8 cellular contexts compared by ENCODE assay signal in genomic region chr17:78759203-78759968, GRCh38. TPM values are rescaled to one million over a fixed set of nuclear protein-coding genes. Genes with fewer than 3 reads are reported as not detected.
DNase-seq lines count a peak whose midpoint lies in the region; ATAC-seq and TF ChIP-seq lines count a peak whose summit lies in the region.

No MANE protein-coding gene starts in this region.

- WGBS in mesendoderm (ENCODE audit: extremely low coverage, insufficient coverage, low lambda C conversion rate): no CpG with 5 or more reads among the region's 11 CpGs
- WGBS in GM23248 (ENCODE audit: low coverage in 1 of 2, low lambda C conversion rate in 2 of 2, missing lambda C conversion rate in 2 of 2), 2 experiments: 88% methylated on average over 11 of the region's 11 CpGs

- no peak overlapping the region for H2BK15ac ChIP-seq in mesendoderm (replicated peaks; ENCODE audit: low read depth)

- H3K9me3 ChIP-seq in KOPT-K1 (ENCODE audit: insufficient read depth, low read length, poor library complexity, severe bottlenecking) (no peaks in the 10 kb centered on the region), GM23248 (ENCODE audit: low read depth) (no peaks in the 10 kb centered on the region)

- no peak overlapping the region for H3K23ac ChIP-seq in mesendoderm (ENCODE audit: low read length)

- H4K5ac ChIP-seq in mesendoderm (ENCODE audit: low read length): no peak overlapping the region

- peak overlapping the region; percentile 7 for H3K56ac ChIP-seq in mesendoderm (ENCODE audit: low read length)

- H3K18ac ChIP-seq in mesendoderm (ENCODE audit: low read length): no peak overlapping the region

- no peak for TF ChIP-seq CTCF in astrocyte of the spinal cord (IDR thresholded peaks at IDR 0.05; ENCODE audit: low read depth, low read length)

- DNase-seq in astrocyte of the spinal cord (ENCODE audit: low read depth, low spot score) (peak; percentile 82), mesendoderm (no peak), GM23248 (no peak), HuH-7.5 (ENCODE audit: low spot score) (no peak)

- peak; percentile 67 for ATAC-seq in GM18909 (IDR thresholded peaks at IDR 0.05; ENCODE audit: poor library complexity, unreplicated experiment)
- ATAC-seq in SK-N-SH treated with all-trans-retinoic acid at 6 μM for 48 hours: peak; percentile 62
- ATAC-seq in GM19035 (IDR thresholded peaks at IDR 0.05; ENCODE audit: unreplicated experiment): no peak

- no peak overlapping the region for H2BK5ac ChIP-seq in mesendoderm (ENCODE audit: low read length)

- H3K9me2 ChIP-seq in GM23248 (ENCODE audit: insufficient read depth): no peaks in the 10 kb centered on the region

- in situ Hi-C loops in astrocyte of the spinal cord (cut with HindIII; ENCODE audit: low sequenced_read_pairs): no loop called here
- in situ Hi-C loops in GM23248 (cut with MboI): no loop called here

- H3K4me1 ChIP-seq in mesendoderm (ENCODE audit: control insufficient read depth, low read depth, low read length) (peaks cover 2% of the 10 kb centered on the region), GM23248 (ENCODE audit: insufficient read depth) (peaks cover 23% of the 10 kb centered on the region)

- no peak overlapping the region for H2BK120ac ChIP-seq in mesendoderm (ENCODE audit: low read depth, low read length)

- H4K20me1 ChIP-seq in GM23248 (ENCODE audit: insufficient read depth): no peaks in the 10 kb centered on the region

- H3K4ac ChIP-seq in mesendoderm (ENCODE audit: low read depth, low read length): no peak overlapping the region

- H3K27me3 ChIP-seq in mesendoderm (ENCODE audit: insufficient read depth, low read length, poor library complexity) (no peaks in the 10 kb centered on the region), GM23248 (replicated peaks; ENCODE audit: insufficient read depth) (no peaks in the 10 kb centered on the region)

- H3K79me2 ChIP-seq in mesendoderm (ENCODE audit: control insufficient read depth, insufficient read depth, low read length): no peaks in the 10 kb centered on the region
- H3K79me2 ChIP-seq in GM23248 (ENCODE audit: insufficient read depth): peaks cover 92% of the 10 kb centered on the region

- no peak overlapping the region for H2AK5ac ChIP-seq in mesendoderm (ENCODE audit: low read length)

- H2AFZ ChIP-seq in GM23248: no peak overlapping the region

- no peak overlapping the region for H4K8ac ChIP-seq in mesendoderm (ENCODE audit: low read depth, low read length)

- H3K27ac ChIP-seq in KOPT-K1 (ENCODE audit: low read depth, low read length, poor library complexity, severe bottlenecking): peak overlapping the region; percentile 55
- H3K27ac ChIP-seq in mesendoderm (ENCODE audit: low read depth, low read length): no peak overlapping the region
- H3K27ac ChIP-seq in GM23248: no peak overlapping the region

- peaks cover 14% of the 10 kb centered on the region for H3F3A ChIP-seq in GM23248 (ENCODE audit: insufficient read depth)

- H3K4me2 ChIP-seq in mesendoderm (ENCODE audit: low read length): no peak overlapping the region
- H3K4me2 ChIP-seq in GM23248 (ENCODE audit: unreplicated experiment): no peak overlapping the region

- H3K79me1 ChIP-seq in mesendoderm (ENCODE audit: low read length): peaks cover 2% of the 10 kb centered on the region

- H3K9ac ChIP-seq in mesendoderm (ENCODE audit: low read length) (no peak overlapping the region), GM23248 (no peak overlapping the region)

- H3K4me3 ChIP-seq in astrocyte of the spinal cord (ENCODE audit: low read depth, low read length) (no peak overlapping the region), mesendoderm (ENCODE audit: low read length) (no peak overlapping the region), GM23248 (no peak overlapping the region)

- no peaks in the 10 kb centered on the region for H3K36me3 ChIP-seq in KOPT-K1 (ENCODE audit: insufficient read depth, low read length)
- no peaks in the 10 kb centered on the region for H3K36me3 ChIP-seq in mesendoderm (ENCODE audit: control insufficient read depth, insufficient read depth, low read length)
- H3K36me3 ChIP-seq in GM23248 (ENCODE audit: low read depth): no peaks in the 10 kb centered on the region

TF ChIP-seq in SK-N-SH treated with all-trans-retinoic acid at 6 μM for 48 hours, 23 proteins besides CTCF, POLR2A, EP300 and RAD21:
- TF ChIP-seq CREB5 (CRISPR knock-in tag; IDR thresholded peaks at IDR 0.05; ENCODE audit: low read depth) (0 out of 2 replicates have a peak, but pooled peaks have one; percentile 25), SNAI2 (CRISPR knock-in tag; IDR thresholded peaks at IDR 0.05) (no peak)

RNA-seq across cellular contexts. Expression of gene CYTH1, which starts 22.7 kb away (rescaled TPM):
- polyA plus RNA-seq in mesendoderm (2013, experiment 1 of 2): 6.8 TPM
- polyA plus RNA-seq in mesendoderm (2013, experiment 2 of 2): 6.3 TPM
- total RNA-seq in GM23248 (2014; rRNA removed; shearing (Covaris generic)): 10.4 and 16.8 TPM in 2 replicates
- polyA plus RNA-seq in GM23248 (2016; fragmentation: Nextera tagmentation; extraction: Ambion mirVana): 11.7 TPM in 2 replicates
